Comparison of ENCODE assay signal across 8 cellular contexts in genomic region chr9:32426278-32426939, GRCh38. TPM values are rescaled to one million over a fixed set of nuclear protein-coding genes. Genes with fewer than 3 reads are reported as not detected.
DNase-seq lines count a peak whose midpoint lies in the region; ATAC-seq and TF ChIP-seq lines count a peak whose summit lies in the region.

No MANE protein-coding gene starts in this region.

- TF ChIP-seq CTCF in chondrocyte (IDR thresholded peaks at IDR 0.05) (no peak), glutamatergic neuron (IDR thresholded peaks at IDR 0.05; ENCODE audit: partially characterized antibody, unreplicated experiment) (no peak)

- DNase-seq in HT1080 (ENCODE audit: low read depth) (peak; percentile 90), chondrocyte (ENCODE audit: low spot score) (no peak), nucleus accumbens (lab: John Stamatoyannopoulos, UW) (peak in 32 of 56 donors; percentile 2 to 54 (median 18)), dedifferentiated amniotic fluid mesenchymal stem cell (ENCODE audit: extremely low spot score) (no peak), NCI-H524 treated with DMSO at 0.1 percent for 48 hours (lab: John Stamatoyannopoulos, UW) (no peak), middle frontal gyrus (ENCODE audit: extremely low spot score, low spot score) (no peak), glutamatergic neuron (no peak)

- H3K4me1 Mint-ChIP-seq in chondrocyte (ENCODE audit: low read depth), result peaks cover 46% of the 10 kb centered on the region
- no peaks in the 10 kb centered on the region for H3K4me1 Mint-ChIP-seq in glutamatergic neuron (ENCODE audit: low read depth, unreplicated experiment)

- H3K27ac Mint-ChIP-seq in chondrocyte (ENCODE audit: unreplicated experiment), result peak overlapping the region; percentile 82
- H3K27ac Mint-ChIP-seq in glutamatergic neuron (ENCODE audit: unreplicated experiment), result no peak overlapping the region

- ATAC-seq in GM18498 (IDR thresholded peaks at IDR 0.05; ENCODE audit: unreplicated experiment), result peak; percentile 43

- H3K36me3 Mint-ChIP-seq in chondrocyte (ENCODE audit: low read depth), result peaks cover 32% of the 10 kb centered on the region
- no peaks in the 10 kb centered on the region for H3K36me3 Mint-ChIP-seq in glutamatergic neuron (ENCODE audit: unreplicated experiment)

- H3K9me3 Mint-ChIP-seq in chondrocyte (ENCODE audit: low read depth) (no peaks in the 10 kb centered on the region), glutamatergic neuron (ENCODE audit: unreplicated experiment) (peaks cover 2% of the 10 kb centered on the region)

- H3K4me3 Mint-ChIP-seq in chondrocyte (ENCODE audit: unreplicated experiment), result no peak overlapping the region
- no peak overlapping the region for H3K4me3 Mint-ChIP-seq in glutamatergic neuron (ENCODE audit: unreplicated experiment)

- H3K27me3 Mint-ChIP-seq in chondrocyte (ENCODE audit: low read depth) (no peaks in the 10 kb centered on the region), glutamatergic neuron (ENCODE audit: unreplicated experiment) (no peaks in the 10 kb centered on the region)

RNA-seq across cellular contexts. Expression of gene ACO1, which starts 42.0 kb away (rescaled TPM):
- total RNA-seq in HT1080 (2014; rRNA removed; shearing (Covaris generic)), result 45.2 and 57.6 TPM in 2 replicates
- 45.8 and 57.1 TPM in 2 replicates for polyA plus RNA-seq in HT1080 (2015; cell fraction: cytosol; rRNA removed)
- polyA plus RNA-seq in HT1080 (2015; cell fraction: nucleus; rRNA removed), result 101 and 109 TPM in 2 replicates
- total RNA-seq in chondrocyte (39.7 to 47.5 TPM (median 44.7 TPM) in 3 replicates), glutamatergic neuron (ENCODE audit: unreplicated experiment) (17.6 TPM)

Comparison
In these comparisons a context has a peak if more than half of its experiments do, and no peak if none do; other contexts are left out.
1. DNase-seq: peak in HT1080 (single experiment) and nucleus accumbens (32 of 56); none in chondrocyte (single experiment), dedifferentiated amniotic fluid mesenchymal stem cell (single experiment), NCI-H524 treated with DMSO at 0.1 percent for 48 hours (single experiment), middle frontal gyrus (single experiment) and glutamatergic neuron (single experiment).